In the genomic region with DNA sequence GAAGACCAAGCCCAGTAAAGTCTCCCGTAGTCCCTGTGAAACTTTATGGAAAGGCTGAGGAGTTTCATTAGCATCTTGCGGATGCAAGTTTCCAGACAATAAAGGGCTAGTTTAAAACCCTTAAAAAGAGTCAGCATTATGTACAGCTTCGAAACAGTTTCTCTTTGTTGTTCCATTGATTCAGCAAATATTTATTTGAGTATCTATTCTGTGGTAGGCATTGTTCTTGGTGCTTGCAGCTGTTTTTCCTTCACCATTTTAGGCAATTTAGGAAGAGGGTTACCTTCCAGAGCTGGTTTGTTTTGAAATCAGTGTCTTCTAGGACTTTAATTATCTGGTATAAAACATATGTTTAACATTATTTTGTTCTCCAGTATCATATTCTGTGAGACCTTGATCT, we compare ENCODE assay signal across 8 cellular contexts. TPM values are rescaled to one million over a fixed set of nuclear protein-coding genes. Genes with fewer than 3 reads are reported as not detected.
DNase-seq lines count a peak whose midpoint lies in the region; TF ChIP-seq lines count a peak whose summit lies in the region.

No MANE protein-coding gene starts in this region.

- peaks cover 17% of the 10 kb centered on the region for H3K4me1 Mint-ChIP-seq in Caco-2 (ENCODE audit: low read depth, unreplicated experiment)

- DNase-seq in Caco-2 (no peak), MM.1S (no peak), NCI-H510A treated with DMSO at 0.1 percent for 48 hours (lab: John Stamatoyannopoulos, UW) (no peak), HUDEP-2 (lab: John Stamatoyannopoulos, UW; ENCODE audit: unreplicated experiment in 76 of 76) (no peak), GDM1 (lab: John Stamatoyannopoulos, UW) (no peak)
- no peak for DNase-seq in stimulated activated CD4-positive, alpha-beta T cell treated with anti-CD3 and anti-CD28 coated beads, Interleukin-4, amount 100 ng/mL, for 1 hour

- CTCF ChIA-PET in Caco-2 (lab: Charles Lee): no interaction called here

- WGBS in ectodermal cell, 2 experiments: 65 to 70% methylated on average over 3 of the region's 3 CpGs

- H3K27ac ChIP-seq in MM.1S (ENCODE audit: low read length) (no peak overlapping the region), ectodermal cell (ENCODE audit: insufficient read depth, low read depth, low read length, poor library complexity, severe bottlenecking) (no peak overlapping the region), neural cell (ENCODE audit: low read length) (no peak overlapping the region)

- H3K27ac Mint-ChIP-seq in Caco-2 (ENCODE audit: unreplicated experiment): no peak overlapping the region

- peak overlapping the region; percentile 86 for H3K4me3 Mint-ChIP-seq in Caco-2 (ENCODE audit: unreplicated experiment)

- peaks cover 52% of the 10 kb centered on the region for H3K36me3 Mint-ChIP-seq in Caco-2 (ENCODE audit: insufficient read depth, unreplicated experiment)

- H3K27me3 ChIP-seq in Caco-2 (replicated peaks; ENCODE audit: control insufficient read depth, insufficient read depth, low read length): no peaks in the 10 kb centered on the region
- no peaks in the 10 kb centered on the region for H3K27me3 ChIP-seq in MM.1S (replicated peaks; ENCODE audit: insufficient read depth, low read length)
- H3K27me3 ChIP-seq in ectodermal cell (ENCODE audit: control insufficient read depth, insufficient read depth, low read length, poor library complexity, severe bottlenecking): no peaks in the 10 kb centered on the region
- no peaks in the 10 kb centered on the region for H3K27me3 ChIP-seq in neural cell (ENCODE audit: insufficient read depth, low read depth, low read length)

- H3K79me2 ChIP-seq in MM.1S (ENCODE audit: low read length) (peaks cover 64% of the 10 kb centered on the region), neural cell (replicated peaks; ENCODE audit: insufficient read depth, low read length) (peaks cover 56% of the 10 kb centered on the region)

- H3K9me3 ChIP-seq in Caco-2: no peaks in the 10 kb centered on the region
- H3K9me3 ChIP-seq in MM.1S (replicated peaks; ENCODE audit: insufficient read depth, low read length): no peaks in the 10 kb centered on the region
- H3K9me3 ChIP-seq in ectodermal cell (ENCODE audit: control insufficient read depth, low read length): no peaks in the 10 kb centered on the region
- no peaks in the 10 kb centered on the region for H3K9me3 ChIP-seq in neural cell (ENCODE audit: low read length)

- TF ChIP-seq EP300 in neural cell (conservative IDR thresholded peaks at IDR 0.05; ENCODE audit: poor library complexity, severe bottlenecking): no peak

- TF ChIP-seq RAD21 in neural cell (conservative IDR thresholded peaks at IDR 0.05): no peak

- H3K9me3 Mint-ChIP-seq in Caco-2 (ENCODE audit: unreplicated experiment): no peaks in the 10 kb centered on the region

- TF ChIP-seq CTCF in Caco-2 (IDR thresholded peaks at IDR 0.05; ENCODE audit: insufficient read depth in 1 of 2, low read depth in 1 of 2, low read length in 1 of 2, severe bottlenecking in 1 of 2, unreplicated experiment in 1 of 2) (no peak), MM.1S (IDR thresholded peaks at IDR 0.05; ENCODE audit: low read length) (no peak), neural cell (IDR thresholded peaks at IDR 0.05; ENCODE audit: poor library complexity, severe bottlenecking) (no peak)

- H3K4me1 ChIP-seq in Caco-2 (peaks cover 8% of the 10 kb centered on the region; the same call in 1 of the 2 replicates), MM.1S (ENCODE audit: low read length) (peaks cover 8% of the 10 kb centered on the region; the same call in 1 of the 2 replicates), ectodermal cell (ENCODE audit: control insufficient read depth, insufficient read depth, low read length) (peaks cover 6% of the 10 kb centered on the region)

- H3K9ac ChIP-seq in MM.1S (ENCODE audit: low read length) (no peak overlapping the region), neural cell (ENCODE audit: low read length) (no peak overlapping the region)

- H3K4me2 ChIP-seq in MM.1S (ENCODE audit: low read depth, low read length) (peak overlapping the region; percentile 69; the same call in 1 of the 2 replicates), neural cell (ENCODE audit: low read length) (peak overlapping the region; percentile 74)

- intact Hi-C loops in Caco-2 (cut with micrococcal nuclease; ENCODE audit: unreplicated experiment): loop anchor here (5.0 kb wide), 1 partner anchor 92 kb away; the partner anchor contains the start of gene SPTLC2

- POLR2A ChIA-PET in Caco-2 (lab: Charles Lee): no interaction called here

- H4K20me1 ChIP-seq in MM.1S (ENCODE audit: insufficient read depth, low read length) (no peaks in the 10 kb centered on the region), neural cell (ENCODE audit: insufficient read depth) (no peaks in the 10 kb centered on the region)

- H3K9me2 ChIP-seq in MM.1S (replicated peaks; ENCODE audit: insufficient read depth, low read length) (no peaks in the 10 kb centered on the region), neural cell (ENCODE audit: insufficient read depth, low read length) (no peaks in the 10 kb centered on the region)

- H2AFZ ChIP-seq in MM.1S (ENCODE audit: low read length) (no peak overlapping the region), neural cell (ENCODE audit: low read depth, low read length) (no peak overlapping the region)

- H3K36me3 ChIP-seq in Caco-2 (ENCODE audit: control insufficient read depth, insufficient read depth, low read length) (peaks cover 2% of the 10 kb centered on the region), MM.1S (replicated peaks; ENCODE audit: insufficient read depth, low read length) (no peaks in the 10 kb centered on the region), ectodermal cell (ENCODE audit: control insufficient read depth, insufficient read depth, low read length) (peaks cover 14% of the 10 kb centered on the region), neural cell (ENCODE audit: insufficient read depth, low read length) (peaks cover 3% of the 10 kb centered on the region)

- no peaks in the 10 kb centered on the region for H3K27me3 Mint-ChIP-seq in Caco-2 (ENCODE audit: insufficient read depth, unreplicated experiment)

- H3F3A ChIP-seq in MM.1S (ENCODE audit: insufficient read depth, low read length) (no peaks in the 10 kb centered on the region; the same call in 1 of the 2 replicates), neural cell (ENCODE audit: insufficient read depth, low read length, poor library complexity, severe bottlenecking) (no peaks in the 10 kb centered on the region)

- BruUV-seq in Caco-2 (replicated peaks; lab: Mats Ljungman, UMichigan): no TSS peak

- H3K4me3 ChIP-seq in Caco-2 (ENCODE audit: low read depth, low read length) (peak overlapping the region; percentile 71), MM.1S (ENCODE audit: low read length) (peak overlapping the region; percentile 90; the same call in 1 of the 2 replicates), ectodermal cell (ENCODE audit: insufficient read depth, low read depth, low read length) (peak overlapping the region; percentile 86), neural cell (ENCODE audit: low read length) (peak overlapping the region; percentile 71)

TF ChIP-seq in neural cell, 6 proteins besides CTCF, POLR2A, EP300 and RAD21:
- TF ChIP-seq, protein P1, sequence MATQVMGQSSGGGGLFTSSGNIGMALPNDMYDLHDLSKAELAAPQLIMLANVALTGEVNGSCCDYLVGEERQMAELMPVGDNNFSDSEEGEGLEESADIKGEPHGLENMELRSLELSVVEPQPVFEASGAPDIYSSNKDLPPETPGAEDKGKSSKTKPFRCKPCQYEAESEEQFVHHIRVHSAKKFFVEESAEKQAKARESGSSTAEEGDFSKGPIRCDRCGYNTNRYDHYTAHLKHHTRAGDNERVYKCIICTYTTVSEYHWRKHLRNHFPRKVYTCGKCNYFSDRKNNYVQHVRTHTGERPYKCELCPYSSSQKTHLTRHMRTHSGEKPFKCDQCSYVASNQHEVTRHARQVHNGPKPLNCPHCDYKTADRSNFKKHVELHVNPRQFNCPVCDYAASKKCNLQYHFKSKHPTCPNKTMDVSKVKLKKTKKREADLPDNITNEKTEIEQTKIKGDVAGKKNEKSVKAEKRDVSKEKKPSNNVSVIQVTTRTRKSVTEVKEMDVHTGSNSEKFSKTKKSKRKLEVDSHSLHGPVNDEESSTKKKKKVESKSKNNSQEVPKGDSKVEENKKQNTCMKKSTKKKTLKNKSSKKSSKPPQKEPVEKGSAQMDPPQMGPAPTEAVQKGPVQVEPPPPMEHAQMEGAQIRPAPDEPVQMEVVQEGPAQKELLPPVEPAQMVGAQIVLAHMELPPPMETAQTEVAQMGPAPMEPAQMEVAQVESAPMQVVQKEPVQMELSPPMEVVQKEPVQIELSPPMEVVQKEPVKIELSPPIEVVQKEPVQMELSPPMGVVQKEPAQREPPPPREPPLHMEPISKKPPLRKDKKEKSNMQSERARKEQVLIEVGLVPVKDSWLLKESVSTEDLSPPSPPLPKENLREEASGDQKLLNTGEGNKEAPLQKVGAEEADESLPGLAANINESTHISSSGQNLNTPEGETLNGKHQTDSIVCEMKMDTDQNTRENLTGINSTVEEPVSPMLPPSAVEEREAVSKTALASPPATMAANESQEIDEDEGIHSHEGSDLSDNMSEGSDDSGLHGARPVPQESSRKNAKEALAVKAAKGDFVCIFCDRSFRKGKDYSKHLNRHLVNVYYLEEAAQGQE (IDR thresholded peaks at IDR 0.05; ENCODE audit: borderline replicate concordance): no peak
- TF ChIP-seq EZH2 (IDR thresholded peaks at IDR 0.05; ENCODE audit: borderline replicate concordance, insufficient read depth, low read length, poor library complexity, severe bottlenecking): no peak
- no peak for TF ChIP-seq POLR2AphosphoS5 (IDR thresholded peaks at IDR 0.05)
- no peak for TF ChIP-seq TAF1 (IDR thresholded peaks at IDR 0.05; ENCODE audit: low read depth)
- no peak for TF ChIP-seq MXI1 (conservative IDR thresholded peaks at IDR 0.05; ENCODE audit: poor library complexity, severe bottlenecking)
- no peak for TF ChIP-seq SMC3 (conservative IDR thresholded peaks at IDR 0.05; ENCODE audit: poor library complexity)
TF ChIP-seq in neural cell: peak in this region for 0.

RNA-seq across cellular contexts. Expression of gene SLIRP, which starts 1.5 kb away (rescaled TPM):
- 204 and 208 TPM in 2 replicates for total RNA-seq in Caco-2 (2022)
- 323 TPM for polyA plus RNA-seq in ectodermal cell (2013, experiment 1 of 4)
- polyA plus RNA-seq in ectodermal cell (2013, experiment 2 of 4): 305 TPM
- polyA plus RNA-seq in ectodermal cell (2013, experiment 3 of 4): 348 TPM
- polyA plus RNA-seq in ectodermal cell (2013, experiment 4 of 4): 390 TPM
- 592 and 697 TPM in 2 replicates for polyA plus RNA-seq in neural cell
- polyA minus RNA-seq in neural cell: 85.2 and 106 TPM in 2 replicates

RNA-seq across cellular contexts. Expression of gene ALKBH1, which starts 1.6 kb away (rescaled TPM):
- 17.1 and 18.7 TPM in 2 replicates for total RNA-seq in Caco-2 (2022)
- 16.4 TPM for polyA plus RNA-seq in ectodermal cell (2013, experiment 1 of 4)
- polyA plus RNA-seq in ectodermal cell (2013, experiment 2 of 4): 17.6 TPM
- polyA plus RNA-seq in ectodermal cell (2013, experiment 3 of 4): 15.6 TPM
- 15.8 TPM for polyA plus RNA-seq in ectodermal cell (2013, experiment 4 of 4)
- 20.4 and 20.8 TPM in 2 replicates for polyA plus RNA-seq in neural cell
- polyA minus RNA-seq in neural cell: 21.4 and 27.1 TPM in 2 replicates

RNA-seq across cellular contexts. Expression of gene SNW1, which starts 51.5 kb away (rescaled TPM):
- total RNA-seq in Caco-2 (2022): 105 and 119 TPM in 2 replicates
- 87.0 TPM for polyA plus RNA-seq in ectodermal cell (2013, experiment 1 of 4)
- polyA plus RNA-seq in ectodermal cell (2013, experiment 2 of 4): 94.2 TPM
- polyA plus RNA-seq in ectodermal cell (2013, experiment 3 of 4): 66.5 TPM
- polyA plus RNA-seq in ectodermal cell (2013, experiment 4 of 4): 72.7 TPM
- polyA plus RNA-seq in neural cell: 60.1 and 81.2 TPM in 2 replicates
- 67.2 and 84.6 TPM in 2 replicates for polyA minus RNA-seq in neural cell
